Comparison of ENCODE assay signal across 29 cellular contexts in genomic region chr5:57621624-57622023, GRCh38.
"Had no signal": no experiment of that assay in that cellular context is flagged by ENCODE, and none has a peak within 500 bp of the region (broad histone marks: within the 10 kb centered on the region; RNA-seq: fewer than 3 reads in every experiment).

No MANE protein-coding gene starts in this region.

- ATAC-seq: stimulated activated effector memory CD8-positive, alpha-beta T cell treated with anti-CD3 and anti-CD28 coated beads, Interleukin-12 subunit alpha, Interleukin-12 subunit beta, amount 100 ng/mL, for 72 hours; stimulated activated memory B cell treated with anti-CD40 and anti-IgM and Interleukin-4, amounts not matched to agents 10 μg/mL and 1 μg/mL and 100 μg/mL, for 72 hours; stimulated activated naive B cell treated with anti-CD40 and anti-IgM and Interleukin-4, amounts not matched to agents 10 μg/mL and 1 μg/mL and 100 μg/mL, for 72 hours; stimulated activated naive CD8-positive, alpha-beta T cell treated with anti-CD3 and anti-CD28 coated beads, Interleukin-15, amount 100 ng/mL, for 72 hours; stimulated activated naive CD8-positive, alpha-beta T cell treated with anti-CD3 and anti-CD28 coated beads, Interleukin-15, Interleukin-2, amounts not matched to agents 100 U/mL and 50 U/mL, for 24 hours; upper lobe of right lung had no signal

- H3K27ac ChIP-seq: stomach, suprapubic skin, testis, thoracic aorta, thyroid gland, tibial artery, tibial nerve, transverse colon, upper lobe of left lung, upper lobe of right lung, uterus, vagina had no signal

- FAIRE-seq: urothelium cell line had no signal

- H3K4me1 Mint-ChIP-seq: stimulated activated effector memory CD8-positive, alpha-beta T cell treated with anti-CD3 and anti-CD28 coated beads, Interleukin-12 subunit alpha, Interleukin-12 subunit beta, amount 100 ng/mL, for 72 hours; stimulated activated naive CD8-positive, alpha-beta T cell treated with anti-CD3 and anti-CD28 coated beads, Interleukin-15, amount 100 ng/mL, for 72 hours had no signal

- H3K9me3 Mint-ChIP-seq: stimulated activated naive CD8-positive, alpha-beta T cell treated with anti-CD3 and anti-CD28 coated beads, Interleukin-15, amount 100 ng/mL, for 72 hours; stimulated activated naive CD8-positive, alpha-beta T cell treated with anti-CD3 and anti-CD28 coated beads, Interleukin-15, Interleukin-2, amounts not matched to agents 100 ng/mL and 50 ng/mL, for 24 hours; type B pancreatic cell had no signal

- H3K27ac Mint-ChIP-seq: stimulated activated effector memory CD8-positive, alpha-beta T cell treated with anti-CD3 and anti-CD28 coated beads, Interleukin-12 subunit alpha, Interleukin-12 subunit beta, amount 100 ng/mL, for 72 hours; stimulated activated memory B cell treated with anti-CD40 and anti-IgM and Interleukin-4, amounts not matched to agents 10 μg/mL and 1 μg/mL and 100 μg/mL, for 72 hours; stimulated activated naive B cell treated with anti-CD40 and anti-IgM and Interleukin-4, amounts not matched to agents 10 μg/mL and 1 μg/mL and 100 μg/mL, for 72 hours; stimulated activated naive CD8-positive, alpha-beta T cell treated with anti-CD3 and anti-CD28 coated beads, Interleukin-15, amount 100 ng/mL, for 72 hours; stimulated activated naive CD8-positive, alpha-beta T cell treated with anti-CD3 and anti-CD28 coated beads, Interleukin-15, Interleukin-2, amounts not matched to agents 100 ng/mL and 50 ng/mL, for 24 hours; type B pancreatic cell had no signal

- H3K36me3 Mint-ChIP-seq: stimulated activated effector memory CD8-positive, alpha-beta T cell treated with anti-CD3 and anti-CD28 coated beads, Interleukin-12 subunit alpha, Interleukin-12 subunit beta, amount 100 ng/mL, for 72 hours; stimulated activated memory B cell treated with anti-CD40 and anti-IgM and Interleukin-4, amounts not matched to agents 10 μg/mL and 1 μg/mL and 100 μg/mL, for 72 hours; stimulated activated naive B cell treated with anti-CD40 and anti-IgM and Interleukin-4, amounts not matched to agents 10 μg/mL and 1 μg/mL and 100 μg/mL, for 72 hours; type B pancreatic cell had no signal

- H3K4me3 Mint-ChIP-seq: stimulated activated effector memory CD8-positive, alpha-beta T cell treated with anti-CD3 and anti-CD28 coated beads, Interleukin-12 subunit alpha, Interleukin-12 subunit beta, amount 100 ng/mL, for 72 hours; stimulated activated memory B cell treated with anti-CD40 and anti-IgM and Interleukin-4, amounts not matched to agents 10 μg/mL and 1 μg/mL and 100 μg/mL, for 72 hours; stimulated activated naive B cell treated with anti-CD40 and anti-IgM and Interleukin-4, amounts not matched to agents 10 μg/mL and 1 μg/mL and 100 μg/mL, for 72 hours; stimulated activated naive CD8-positive, alpha-beta T cell treated with anti-CD3 and anti-CD28 coated beads, Interleukin-15, amount 100 ng/mL, for 72 hours; stimulated activated naive CD8-positive, alpha-beta T cell treated with anti-CD3 and anti-CD28 coated beads, Interleukin-15, Interleukin-2, amounts not matched to agents 100 ng/mL and 50 ng/mL, for 24 hours; type B pancreatic cell had no signal

- H3K27me3 Mint-ChIP-seq: stimulated activated naive B cell treated with anti-CD40 and anti-IgM and Interleukin-4, amounts not matched to agents 10 μg/mL and 1 μg/mL and 100 μg/mL, for 72 hours; type B pancreatic cell had no signal

- H3K27me3 ChIP-seq: stomach, suprapubic skin, testis, thyroid gland, tibial artery, tibial nerve, transverse colon, upper lobe of left lung, upper lobe of right lung, uterus, vagina had no signal

- DNase-seq: stimulated activated CD4-positive, alpha-beta T cell treated with anti-CD3 and anti-CD28 coated beads, Interleukin-2, amount 100 ng/mL, for 48 hours; stimulated activated CD4-positive, alpha-beta T cell treated with anti-CD3 and anti-CD28 coated beads, Interleukin-4, amount 100 ng/mL, for 1 hour; stimulated activated CD4-positive, alpha-beta T cell treated with anti-CD3 and anti-CD28 coated beads, Interleukin-4, amount 100 ng/mL, for 24 hours; stimulated activated CD4-positive, alpha-beta T cell treated with anti-CD3 and anti-CD28 coated beads, Interleukin-4, amount 100 ng/mL, for 4 hours; stimulated activated CD8-positive, alpha-beta memory T cell treated with anti-CD3 and anti-CD28 coated beads, Interleukin-4, amount 100 ng/mL, for 48 hours; stimulated activated naive B cell treated with anti-CD40 and anti-IgM and Interleukin-4, amounts not matched to agents 10 μg/mL and 1 μg/mL and 100 μg/mL, for 72 hours; stimulated activated naive CD4-positive, alpha-beta T cell; stimulated activated naive CD4-positive, alpha-beta T cell treated with Interleukin-2 at 50 U/mL for 16 hours; stimulated activated naive CD8-positive, alpha-beta T cell treated with anti-CD3 and anti-CD28 coated beads, Interleukin-15, amount 100 ng/mL, for 72 hours; stimulated activated naive CD8-positive, alpha-beta T cell treated with anti-CD3 and anti-CD28 coated beads, Interleukin-15, Interleukin-2, amounts not matched to agents 100 U/mL and 50 U/mL, for 24 hours; stomach; substantia nigra; testis; thyroid gland; tibial artery; transverse colon; trophoblast cell; upper lobe of left lung; upper lobe of right lung; uterus had no signal

- H3K9me3 ChIP-seq: stomach, suprapubic skin, testis, thoracic aorta, thyroid gland, tibial artery, transverse colon, upper lobe of left lung, upper lobe of right lung, uterus, vagina had no signal

- H3K36me3 ChIP-seq: stomach, suprapubic skin, thoracic aorta, thyroid gland, tibial artery, tibial nerve, transverse colon, upper lobe of left lung, upper lobe of right lung, uterus, vagina had no signal

- H3K4me1 ChIP-seq: stomach, suprapubic skin, testis, thyroid gland, tibial artery, tibial nerve, transverse colon, upper lobe of left lung, upper lobe of right lung, uterus, vagina had no signal

- H3K4me3 ChIP-seq: stomach, suprapubic skin, testis, thoracic aorta, thyroid gland, tibial artery, tibial nerve, transverse colon, upper lobe of left lung, upper lobe of right lung, uterus, vagina had no signal
